Comparison of ENCODE assay signal across 10 cellular contexts in genomic region chr6:160974304-160974771, GRCh38. TPM values are rescaled to one million over a fixed set of nuclear protein-coding genes. Genes with fewer than 3 reads are reported as not detected.
DNase-seq lines count a peak whose midpoint lies in the region; ATAC-seq and TF ChIP-seq lines count a peak whose summit lies in the region.
"Had no signal": no experiment of that assay in that cellular context is flagged by ENCODE, and none has a peak within 500 bp of the region (broad histone marks: within the 10 kb centered on the region; RNA-seq: fewer than 3 reads in every experiment).

No MANE protein-coding gene starts in this region.

- peak overlapping the region; percentile 84 for H3K9ac ChIP-seq in GM23248

- H3K4me3 ChIP-seq in GM23248 = peak overlapping the region; percentile 31
- no peak overlapping the region for H3K4me3 ChIP-seq in body of pancreas
- no peak overlapping the region for H3K4me3 ChIP-seq in right atrium auricular region
- no peak overlapping the region for H3K4me3 ChIP-seq in CD4-positive, alpha-beta memory T cell (ENCODE audit: low read length in 2 of 2)

- H4K20me1 ChIP-seq in GM23248 (ENCODE audit: insufficient read depth) = no peaks in the 10 kb centered on the region

- H3K4me1 ChIP-seq in GM23248 (ENCODE audit: insufficient read depth) (peaks cover 56% of the 10 kb centered on the region), body of pancreas (peaks cover 8% of the 10 kb centered on the region), right atrium auricular region (peaks cover 0 to 32% of the 10 kb centered on the region in 2 donors)
- H3K4me1 ChIP-seq in CD4-positive, alpha-beta memory T cell (ENCODE audit: insufficient read depth, low read length) = no peaks in the 10 kb centered on the region

- no peak for TF ChIP-seq CTCF in body of pancreas (IDR thresholded peaks at IDR 0.05)
- no peak for TF ChIP-seq CTCF in right atrium auricular region (IDR thresholded peaks at IDR 0.05)

- no peak overlapping the region for H3K27ac Mint-ChIP-seq in CD4-positive, alpha-beta memory T cell

- no peaks in the 10 kb centered on the region for H3K4me1 Mint-ChIP-seq in CD4-positive, alpha-beta memory T cell
- H3K4me1 Mint-ChIP-seq: naive thymus-derived CD4-positive, alpha-beta T cell had no signal

- no peaks in the 10 kb centered on the region for H3K9me3 Mint-ChIP-seq in CD4-positive, alpha-beta memory T cell
- H3K9me3 Mint-ChIP-seq: naive thymus-derived CD4-positive, alpha-beta T cell had no signal

- intact Hi-C loops in body of pancreas (cut with DNase I) = no loop called here
- intact Hi-C loops in sciatic nerve (cut with DNase I) = no loop called here
- intact Hi-C loops in CD4-positive, alpha-beta memory T cell (cut with micrococcal nuclease) = no loop called here

- CTCF ChIA-PET in CD4-positive, alpha-beta memory T cell (lab: Charles Lee; ENCODE audit: partially characterized antibody) = no interaction called here

- peak; percentile 99 for DNase-seq in GM23248
- peak; percentile 32 to 77 (median 56) for DNase-seq in body of pancreas
- DNase-seq in right atrium auricular region (ENCODE audit: low spot score) = no peak
- peak; percentile 77 for DNase-seq in sciatic nerve (ENCODE audit: low spot score)
- no peak for DNase-seq in CD4-positive, alpha-beta memory T cell
- DNase-seq in SIG-M5 (lab: John Stamatoyannopoulos, UW) = no peak
- DNase-seq: effector CD8-positive, alpha-beta T cell; naive thymus-derived CD4-positive, alpha-beta T cell had no signal

- no peaks in the 10 kb centered on the region for H3K36me3 ChIP-seq in GM23248 (ENCODE audit: low read depth)
- no peaks in the 10 kb centered on the region for H3K36me3 ChIP-seq in body of pancreas (replicated peaks in 1 of 2; ENCODE audit: insufficient read depth in 1 of 2, low read depth in 2 of 2)
- no peaks in the 10 kb centered on the region for H3K36me3 ChIP-seq in right atrium auricular region
- no peaks in the 10 kb centered on the region for H3K36me3 ChIP-seq in CD4-positive, alpha-beta memory T cell (ENCODE audit: insufficient read depth, low read length)

- in situ Hi-C loops in GM23248 (cut with MboI) = no loop called here

- ATAC-seq in body of pancreas = peak; percentile 81
- ATAC-seq in sciatic nerve = peak; percentile 85
- no peak for ATAC-seq in HG03025 (IDR thresholded peaks at IDR 0.05; ENCODE audit: low FRiP score, unreplicated experiment)
- ATAC-seq in GM18511 (IDR thresholded peaks at IDR 0.05; ENCODE audit: unreplicated experiment) = no peak
- ATAC-seq: naive thymus-derived CD4-positive, alpha-beta T cell had no signal

- H3K4me3 Mint-ChIP-seq in CD4-positive, alpha-beta memory T cell = no peak overlapping the region
- H3K4me3 Mint-ChIP-seq: naive thymus-derived CD4-positive, alpha-beta T cell had no signal

- POLR2A ChIA-PET in CD4-positive, alpha-beta memory T cell (lab: Charles Lee; ENCODE audit: partially characterized antibody) = no interaction called here

- H3K4me2 ChIP-seq in GM23248 (ENCODE audit: unreplicated experiment) = peak overlapping the region; percentile 62

- no peak for TF ChIP-seq POLR2A in body of pancreas (IDR thresholded peaks at IDR 0.05)

- H3K36me3 Mint-ChIP-seq in CD4-positive, alpha-beta memory T cell = no peaks in the 10 kb centered on the region
- H3K36me3 Mint-ChIP-seq: naive thymus-derived CD4-positive, alpha-beta T cell had no signal

- peaks cover 2 to 11% of the 10 kb centered on the region in 2 donors for H3K27me3 Mint-ChIP-seq in CD4-positive, alpha-beta memory T cell

- H3K27ac ChIP-seq in GM23248 (peak overlapping the region; percentile 98), body of pancreas (peak overlapping the region in 3 of 4 donors; percentile 3 to 40 (median 28)), right atrium auricular region (peak overlapping the region; percentile 67)
- H3K27ac ChIP-seq in CD4-positive, alpha-beta memory T cell (ENCODE audit: low read depth, low read length) = no peak overlapping the region

- H3K9me2 ChIP-seq in GM23248 (ENCODE audit: insufficient read depth) = no peaks in the 10 kb centered on the region

- no peaks in the 10 kb centered on the region for H3K27me3 ChIP-seq in GM23248 (replicated peaks; ENCODE audit: insufficient read depth)
- H3K27me3 ChIP-seq in body of pancreas = no peaks in the 10 kb centered on the region
- H3K27me3 ChIP-seq in right atrium auricular region = no peaks in the 10 kb centered on the region
- H3K27me3 ChIP-seq in CD4-positive, alpha-beta memory T cell (ENCODE audit: insufficient read depth, low read length) = no peaks in the 10 kb centered on the region

- H2AFZ ChIP-seq in GM23248 = 0 out of 2 replicates have a peak overlapping the region, but pooled peaks have one; percentile 2

- peaks cover 52% of the 10 kb centered on the region for H3F3A ChIP-seq in GM23248 (ENCODE audit: insufficient read depth)

- WGBS in GM23248 (ENCODE audit: low coverage in 1 of 2, low lambda C conversion rate in 2 of 2, missing lambda C conversion rate in 2 of 2), 2 experiments = 1% methylated on average over 8 to 9 of the region's 9 CpGs
- 45 to 51% methylated on average over 9 of the region's 9 CpGs for WGBS in body of pancreas, 2 donors

- H3K79me2 ChIP-seq in GM23248 (ENCODE audit: insufficient read depth) = no peaks in the 10 kb centered on the region

- no peaks in the 10 kb centered on the region for H3K9me3 ChIP-seq in GM23248 (ENCODE audit: low read depth)
- H3K9me3 ChIP-seq in body of pancreas = no peaks in the 10 kb centered on the region
- H3K9me3 ChIP-seq in right atrium auricular region = no peaks in the 10 kb centered on the region
- no peaks in the 10 kb centered on the region for H3K9me3 ChIP-seq in CD4-positive, alpha-beta memory T cell (ENCODE audit: control insufficient read depth in 1 of 2, low read length in 2 of 2)

RNA-seq across cellular contexts. Expression of gene MAP3K4, which starts 17.2 kb away (rescaled TPM):
- total RNA-seq in GM23248 (2014; rRNA removed; shearing (Covaris generic)) = 24.0 and 26.2 TPM in 2 replicates
- 8.4 and 13.0 TPM in 2 replicates for polyA plus RNA-seq in GM23248 (2016; fragmentation: Nextera tagmentation; extraction: Ambion mirVana)
- 10 to 100 TPM; 20.1 to 31.4 TPM for total RNA-seq in body of pancreas
- total RNA-seq in right atrium auricular region = 10 to 100 TPM; 15.6 to 17.2 TPM
- total RNA-seq in sciatic nerve = 95.0 TPM
- total RNA-seq in CD4-positive, alpha-beta memory T cell = 10 to 100 TPM; 78.0 to 90.1 TPM
- polyA plus RNA-seq in CD4-positive, alpha-beta memory T cell = 10 to 100 TPM in 1 of 2 donors, 1 to 10 TPM in 1; 5.7 to 30.8 TPM

Comparison
In these comparisons a context has a peak if more than half of its experiments do, and no peak if none do; other contexts are left out.
1. DNase-seq: peak in GM23248 (single experiment), body of pancreas (4 of 4) and sciatic nerve (single experiment); none in right atrium auricular region (single experiment), CD4-positive, alpha-beta memory T cell (0 of 5) and SIG-M5 (single experiment).
2. ATAC-seq: peak in body of pancreas (single experiment) and sciatic nerve (single experiment); none in HG03025 (single experiment) and GM18511 (single experiment).